11 cellular contexts compared by ENCODE assay signal in genomic region chr18:57789105-57789504, GRCh38. TPM values are rescaled to one million over a fixed set of nuclear protein-coding genes. Genes with fewer than 3 reads are reported as not detected.
DNase-seq lines count a peak whose midpoint lies in the region; ATAC-seq, FAIRE-seq and TF ChIP-seq lines count a peak whose summit lies in the region.
"Had no signal": no experiment of that assay in that cellular context is flagged by ENCODE, and none has a peak within 500 bp of the region (broad histone marks: within the 10 kb centered on the region; RNA-seq: fewer than 3 reads in every experiment).

No MANE protein-coding gene starts in this region.

- H3K36me3 ChIP-seq in adrenal gland (replicated peaks in 1 of 2) (no peaks in the 10 kb centered on the region), gastrocnemius medialis (no peaks in the 10 kb centered on the region)

- TF ChIP-seq POLR2A in adrenal gland (IDR thresholded peaks at IDR 0.05) (peak in 1 of 2 donors; percentile 5), gastrocnemius medialis (IDR thresholded peaks at IDR 0.05) (no peak)

- H3K9me3 ChIP-seq in adrenal gland (replicated peaks in 1 of 3) (no peaks in the 10 kb centered on the region), gastrocnemius medialis (no peaks in the 10 kb centered on the region)

- TF ChIP-seq CTCF in C4-2B (conservative IDR thresholded peaks at IDR 0.05) (no peak), adrenal gland (IDR thresholded peaks at IDR 0.05) (no peak), gastrocnemius medialis (IDR thresholded peaks at IDR 0.05 in 4 of 5, conservative IDR thresholded peaks at IDR 0.05 in 1 of 5) (no peak), foreskin keratinocyte (conservative IDR thresholded peaks at IDR 0.05) (no peak)

- H3K4me3 ChIP-seq in adrenal gland: peak overlapping the region in 1 of 4 donors; percentile 31
- H3K4me3 ChIP-seq in gastrocnemius medialis: no peak overlapping the region

- no peak for FAIRE-seq in GM19239 (lab: Jason Lieb, UNC)

- in situ Hi-C loops in gastrocnemius medialis (cut with MboI; ENCODE audit: low sequenced_read_pairs in 4 of 4): no loop called here

- DNase-seq in adrenal gland (peak in 2 of 7 donors; percentile 40 to 53), Right ventricle myocardium superior (no peak), gastrocnemius medialis (no peak), foreskin keratinocyte (no peak), GM19239 (ENCODE audit: insufficient read length, low spot score) (no peak)
- DNase-seq: activated CD4-positive, alpha-beta T cell treated with anti-CD3 and anti-CD28 coated beads for 1 hour; NCI-H1105 had no signal

- WGBS in adrenal gland, 4 donors: 15 to 21% (median 19%) methylated on average over 6 of the region's 6 CpGs

- no peaks in the 10 kb centered on the region for H3K27me3 ChIP-seq in adrenal gland
- no peaks in the 10 kb centered on the region for H3K27me3 ChIP-seq in gastrocnemius medialis
- no peaks in the 10 kb centered on the region for H3K27me3 ChIP-seq in foreskin keratinocyte

- H3K27ac ChIP-seq in C4-2B: peak overlapping the region; percentile 57; the same call in 1 of the 2 replicates
- peak overlapping the region; percentile 43 to 91 (median 89) for H3K27ac ChIP-seq in adrenal gland
- peak overlapping the region; percentile 43 to 73 (median 65) for H3K27ac ChIP-seq in gastrocnemius medialis
- H3K27ac ChIP-seq in foreskin keratinocyte: no peak overlapping the region

- H3K4me1 ChIP-seq in adrenal gland (replicated peaks in 1 of 2): peaks cover 26 to 36% of the 10 kb centered on the region in 2 donors
- H3K4me1 ChIP-seq in gastrocnemius medialis: peaks cover 32 to 34% of the 10 kb centered on the region in 2 donors
- peaks cover 15% of the 10 kb centered on the region for H3K4me1 ChIP-seq in foreskin keratinocyte

- ATAC-seq in Right ventricle myocardium superior (ENCODE audit: poor library complexity) (peak; percentile 53), gastrocnemius medialis (peak in 1 of 2 donors; percentile 20), foreskin keratinocyte (no peak), HG03139 (IDR thresholded peaks at IDR 0.05; ENCODE audit: unreplicated experiment) (no peak), GM21619 (IDR thresholded peaks at IDR 0.05; ENCODE audit: unreplicated experiment) (no peak)

- intact Hi-C loops in adrenal gland (cut with DNase I) (no loop called here), Right ventricle myocardium superior (cut with DNase I) (no loop called here), gastrocnemius medialis (cut with DNase I; ENCODE audit: low total_unique reads) (no loop called here)

RNA-seq across cellular contexts. Expression of gene ATP8B1, which starts 14.0 kb away (rescaled TPM):
- 10 to 100 TPM; 11.4 to 42.5 (median 15.8) TPM for total RNA-seq in adrenal gland
- 10 to 100 TPM in 1 of 3 donors, 1 to 10 TPM in 2; 4.3 to 13.4 (median 4.7) TPM for polyA plus RNA-seq in adrenal gland
- 5.9 TPM for total RNA-seq in Right ventricle myocardium superior
- total RNA-seq in gastrocnemius medialis: 1 to 10 TPM; 1.6 to 4.2 (median 2.6) TPM
- total RNA-seq in foreskin keratinocyte: 13.5 and 14.7 TPM in 2 replicates
- 2.4 and 2.9 TPM in 2 replicates for polyA plus RNA-seq in foreskin keratinocyte
- total RNA-seq: OCI-LY7 had no signal
